Comparison of ENCODE assay signal across 9 cellular contexts in the genomic region with DNA sequence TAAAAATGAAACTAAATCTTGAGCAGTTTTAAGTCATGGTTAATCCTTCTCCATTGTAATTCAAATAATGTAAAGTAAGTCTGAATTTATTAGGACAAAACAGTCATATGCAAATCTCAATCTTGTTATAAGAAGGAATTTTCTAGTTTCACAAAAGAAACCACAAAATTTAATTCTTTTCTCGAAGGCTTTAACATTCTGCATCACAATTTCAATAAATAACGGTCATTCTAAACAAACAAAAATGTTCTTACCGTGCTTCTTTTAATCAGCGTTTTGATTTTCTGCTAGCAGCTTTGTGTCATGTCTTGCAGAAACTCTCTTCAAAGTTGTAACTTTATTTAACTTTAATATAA. TPM values are rescaled to one million over a fixed set of nuclear protein-coding genes. Genes with fewer than 3 reads are reported as not detected.
DNase-seq lines count a peak whose midpoint lies in the region; ATAC-seq and TF ChIP-seq lines count a peak whose summit lies in the region.
"Had no signal": no experiment of that assay in that cellular context is flagged by ENCODE, and none has a peak within 500 bp of the region (broad histone marks: within the 10 kb centered on the region; RNA-seq: fewer than 3 reads in every experiment).

No MANE protein-coding gene starts in this region.

- CTCF ChIA-PET in activated CD4-positive, alpha-beta memory T cell treated with anti-CD3 and anti-CD28 coated beads for 36 hours (lab: Charles Lee), result interaction anchor here (1.0 to 3.6 kb wide), 5 partner anchors 54 to 126 kb away, joined by 3 to 21 read pairs (median 10); no protein-coding TSS in a partner anchor

- H3K36me3 ChIP-seq in stomach, result no peaks in the 10 kb centered on the region

- peaks cover 0 to 3% (median 0%) of the 10 kb centered on the region in 4 donors for H3K9me3 ChIP-seq in stomach

- no peak for ATAC-seq in esophagus mucosa

- no peaks in the 10 kb centered on the region for H3K27me3 ChIP-seq in HL-60 (ENCODE audit: insufficient read depth, poor library complexity, severe bottlenecking)
- H3K27me3 ChIP-seq in stomach, result no peaks in the 10 kb centered on the region

- peak overlapping the region; percentile 64 for H3K27ac ChIP-seq in HL-60 (replicated peaks)
- H3K27ac ChIP-seq in stomach, result peak overlapping the region in 4 of 5 donors; percentile 76 to 85 (median 84)

- H3K27ac Mint-ChIP-seq in activated CD4-positive, alpha-beta memory T cell treated with anti-CD3 and anti-CD28 coated beads for 36 hours, result peak overlapping the region; percentile 93
- H3K27ac Mint-ChIP-seq in progenitor cell of endocrine pancreas, result no peak overlapping the region

- POLR2A ChIA-PET in activated CD4-positive, alpha-beta memory T cell treated with anti-CD3 and anti-CD28 coated beads for 36 hours (lab: Charles Lee), result interaction anchor here (0.7 to 6.3 kb wide), 7 partner anchors 12 to 221 kb away, joined by 3 to 214 read pairs (median 4); a partner anchor contains a TSS

- no peaks in the 10 kb centered on the region for H3K27me3 Mint-ChIP-seq in activated CD4-positive, alpha-beta memory T cell treated with anti-CD3 and anti-CD28 coated beads for 36 hours
- H3K27me3 Mint-ChIP-seq in progenitor cell of endocrine pancreas, result peaks cover 6% of the 10 kb centered on the region

- no peaks in the 10 kb centered on the region for H3K9me3 Mint-ChIP-seq in activated CD4-positive, alpha-beta memory T cell treated with anti-CD3 and anti-CD28 coated beads for 36 hours
- H3K9me3 Mint-ChIP-seq in progenitor cell of endocrine pancreas (ENCODE audit: low read depth), result no peaks in the 10 kb centered on the region

- H3K4me3 ChIP-seq in HL-60 (replicated peaks; ENCODE audit: insufficient read depth, low read length), result peak overlapping the region; percentile 41
- H3K4me3 ChIP-seq in foreskin fibroblast (ENCODE audit: low read depth in 1 of 2, low read length in 2 of 2), result peak overlapping the region; percentile 42 to 64
- peak overlapping the region; percentile 38 to 46 (median 40) for H3K4me3 ChIP-seq in stomach

- 23 to 45% (median 34%) methylated on average over 4 of the region's 4 CpGs for WGBS in stomach, 5 donors

- intact Hi-C loops in activated CD4-positive, alpha-beta memory T cell treated with anti-CD3 and anti-CD28 coated beads for 36 hours (cut with micrococcal nuclease), result loop anchor here (1.0 to 10.0 kb wide), 8 partner anchors 56 to 746 kb away; a partner anchor contains a TSS
- intact Hi-C loops in stomach (cut with DNase I; ENCODE audit: low total_unique reads), result no loop called here

- peaks cover 24% of the 10 kb centered on the region for H3K4me1 Mint-ChIP-seq in activated CD4-positive, alpha-beta memory T cell treated with anti-CD3 and anti-CD28 coated beads for 36 hours (ENCODE audit: low read depth)
- H3K4me1 Mint-ChIP-seq in progenitor cell of endocrine pancreas (ENCODE audit: low read depth), result peaks cover 9% of the 10 kb centered on the region

- TF ChIP-seq POLR2A in stomach (IDR thresholded peaks at IDR 0.05), result no peak

- H3K36me3 Mint-ChIP-seq in activated CD4-positive, alpha-beta memory T cell treated with anti-CD3 and anti-CD28 coated beads for 36 hours, result peaks cover 5% of the 10 kb centered on the region
- no peaks in the 10 kb centered on the region for H3K36me3 Mint-ChIP-seq in progenitor cell of endocrine pancreas (ENCODE audit: insufficient read depth)

- H3K4me1 ChIP-seq in stomach, result peaks cover 0 to 5% (median 0%) of the 10 kb centered on the region in 4 donors

- peak overlapping the region; percentile 82 for H3K4me3 Mint-ChIP-seq in activated CD4-positive, alpha-beta memory T cell treated with anti-CD3 and anti-CD28 coated beads for 36 hours
- H3K4me3 Mint-ChIP-seq in progenitor cell of endocrine pancreas (ENCODE audit: low read depth), result no peak overlapping the region

- DNase-seq in HL-60 (ENCODE audit: low read depth in 1 of 2, low spot score in 1 of 2), result no peak
- DNase-seq in activated CD4-positive, alpha-beta memory T cell treated with anti-CD3 and anti-CD28 coated beads for 36 hours, result no peak
- no peak for DNase-seq in foreskin fibroblast
- no peak for DNase-seq in stomach
- DNase-seq in progenitor cell of endocrine pancreas (ENCODE audit: low spot score, unreplicated experiment), result no peak
- no peak for DNase-seq in KG1 (lab: John Stamatoyannopoulos, UW)
- DNase-seq: NCI-H510A; stimulated activated CD4-positive, alpha-beta T cell treated with anti-CD3 and anti-CD28 coated beads, Interleukin-2, amount 100 ng/mL, for 48 hours had no signal

- TF ChIP-seq EP300 in stomach (IDR thresholded peaks at IDR 0.05), result no peak

- TF ChIP-seq CTCF in HL-60 (IDR thresholded peaks at IDR 0.05; ENCODE audit: insufficient read depth, low read length) (no peak), foreskin fibroblast (IDR thresholded peaks at IDR 0.05; ENCODE audit: low read depth, low read length) (no peak), stomach (IDR thresholded peaks at IDR 0.05) (no peak), progenitor cell of endocrine pancreas (IDR thresholded peaks at IDR 0.05; ENCODE audit: unreplicated experiment) (no peak)

RNA-seq across cellular contexts. Expression of a gene that starts 0.2 kb away (rescaled TPM):
- total RNA-seq in activated CD4-positive, alpha-beta memory T cell treated with anti-CD3 and anti-CD28 coated beads for 36 hours, result 10 to 100 TPM; 12.6 to 13.7 TPM
- total RNA-seq in stomach (10 to 100 TPM in 2 of 5 donors, 1 to 10 TPM in 1, under 1 TPM in 2; 0.87 to 30.1 (median 1.2) TPM), esophagus mucosa (13.0 TPM), progenitor cell of endocrine pancreas (not detected in 2 replicates)
- 10 to 100 TPM in 2 of 3 donors, 1 to 10 TPM in 1; 8.6 to 10.8 (median 10.7) TPM for polyA plus RNA-seq in stomach

RNA-seq across cellular contexts. Expression of a gene that starts 12.4 kb away (rescaled TPM):
- not detected for total RNA-seq in activated CD4-positive, alpha-beta memory T cell treated with anti-CD3 and anti-CD28 coated beads for 36 hours
- total RNA-seq in stomach (not detected), esophagus mucosa (not detected), progenitor cell of endocrine pancreas (not detected in 2 replicates)
- not detected for polyA plus RNA-seq in stomach

RNA-seq across cellular contexts. Expression of a gene that starts 41.6 kb away (rescaled TPM):
- total RNA-seq in activated CD4-positive, alpha-beta memory T cell treated with anti-CD3 and anti-CD28 coated beads for 36 hours, result not detected
- total RNA-seq in stomach (1 to 10 TPM in 2 of 5 donors, not detected in 3; 2.2 to 4.5 TPM), esophagus mucosa (0.36 TPM), progenitor cell of endocrine pancreas (not detected in 2 replicates)
- 1 to 10 TPM in 2 of 3 donors, under 1 TPM in 1; 0.78 to 3.2 (median 1.9) TPM for polyA plus RNA-seq in stomach
